Comparison of ENCODE assay signal across 10 cellular contexts in genomic region chr20:29878777-29879442, GRCh38.
DNase-seq lines count a peak whose midpoint lies in the region; ATAC-seq, FAIRE-seq and TF ChIP-seq lines count a peak whose summit lies in the region.
"Had no signal": no experiment of that assay in that cellular context is flagged by ENCODE, and none has a peak within 500 bp of the region (broad histone marks: within the 10 kb centered on the region; RNA-seq: fewer than 3 reads in every experiment).

No MANE protein-coding gene starts in this region.

- CTCF ChIA-PET in GM12878 (lab: Yijun Ruan, JAX): no interaction called here

- DNase-seq in GM13976 (ENCODE audit: low spot score) (peak; percentile 20), GM12878 (ENCODE audit: low read depth, low spot score) (no peak), omental fat pad (ENCODE audit: low spot score) (no peak), HAP-1 (ENCODE audit: low spot score in 2 of 2) (no peak), iPS-NIHi7 (ENCODE audit: extremely low spot score) (no peak), NCI-H1417 (lab: John Stamatoyannopoulos, UW) (no peak)
- DNase-seq in effector memory CD4-positive, alpha-beta T cell: no peak
- DNase-seq: stimulated activated CD4-positive, alpha-beta T cell treated with anti-CD3 and anti-CD28 coated beads, Interleukin-2, amount 100 ng/mL, for 24 hours had no signal

- in situ Hi-C loops in GM13976 (cut with MboI; ENCODE audit: low sequenced_read_pairs, unreplicated experiment) (no loop called here), GM12878 (cut with MboI) (loop anchor here (25.0 kb wide), 1 partner anchor 667 kb away; no protein-coding TSS in a partner anchor), HAP-1 (cut with MboI; ENCODE audit: low sequenced_read_pairs) (no loop called here)

- H4K20me1 ChIP-seq in GM12878 (ENCODE audit: control insufficient read depth, insufficient read depth): no peaks in the 10 kb centered on the region

- no peak overlapping the region for H3K4me2 ChIP-seq in GM12878 (ENCODE audit: control insufficient read depth, insufficient read depth)

- H3K9me3 ChIP-seq in GM12878 (replicated peaks; ENCODE audit: control insufficient read depth, insufficient read depth, low read length): no peaks in the 10 kb centered on the region; the same call in 2 of the 3 replicates
- no peaks in the 10 kb centered on the region for H3K9me3 ChIP-seq in effector memory CD4-positive, alpha-beta T cell (ENCODE audit: control insufficient read depth, low read length)
- H3K9me3 ChIP-seq in HAP-1: no peaks in the 10 kb centered on the region

- no peak for TF ChIP-seq RAD21 in GM12878 (IDR thresholded peaks at IDR 0.05; ENCODE audit: insufficient read depth, low read depth, low read length)

- H3K27me3 ChIP-seq in GM12878 (replicated peaks in 1 of 2; ENCODE audit: control insufficient read depth in 2 of 2, insufficient read depth in 2 of 2, low read length in 1 of 2) (no peaks in the 10 kb centered on the region), HAP-1 (ENCODE audit: low read depth) (no peaks in the 10 kb centered on the region)
- no peaks in the 10 kb centered on the region for H3K27me3 ChIP-seq in effector memory CD4-positive, alpha-beta T cell (replicated peaks; ENCODE audit: control insufficient read depth, insufficient read depth, low read length, poor library complexity, severe bottlenecking)

- no peaks in the 10 kb centered on the region for H3K4me1 ChIP-seq in GM12878 (ENCODE audit: control insufficient read depth, insufficient read depth, low read length)
- H3K4me1 ChIP-seq in effector memory CD4-positive, alpha-beta T cell (ENCODE audit: control insufficient read depth, insufficient read depth, low read length, poor library complexity, severe bottlenecking): no peaks in the 10 kb centered on the region
- peaks cover 4% of the 10 kb centered on the region for H3K4me1 ChIP-seq in HAP-1

- H3K79me2 ChIP-seq in GM12878 (ENCODE audit: control insufficient read depth, insufficient read depth, low read length): no peaks in the 10 kb centered on the region; the same call in 1 of the 2 replicates

- POLR2A ChIA-PET in GM12878 (lab: Charles Lee): no interaction called here

- H3K4me3 ChIP-seq in GM12878 (no peak overlapping the region), HAP-1 (no peak overlapping the region)
- no peak overlapping the region for H3K4me3 ChIP-seq in effector memory CD4-positive, alpha-beta T cell (ENCODE audit: insufficient read depth, low read depth, low read length, poor library complexity, severe bottlenecking)

- BruUV-seq in GM12878 (replicated peaks; lab: Mats Ljungman, UMichigan): no TSS peak

- ATAC-seq in HG02759 (IDR thresholded peaks at IDR 0.05; ENCODE audit: unreplicated experiment): peak; percentile 46
- ATAC-seq in GM12878: peak; percentile 73
- ATAC-seq in omental fat pad (ENCODE audit: low FRiP score): peak; percentile 28

- H3K9ac ChIP-seq in GM12878 (ENCODE audit: control insufficient read depth, insufficient read depth, low read length): no peak overlapping the region

- intact Hi-C loops in GM12878 (cut with micrococcal nuclease; ENCODE audit: unreplicated experiment): no loop called here

- SMC1A ChIA-PET in GM12878 (lab: Charles Lee; ENCODE audit: uncharacterized antibody, unreplicated experiment): no interaction called here

- no peak for TF ChIP-seq EP300 in GM12878 (IDR thresholded peaks at IDR 0.05; ENCODE audit: borderline replicate concordance in 1 of 2, control insufficient read depth in 1 of 2, low read depth in 2 of 2, low read length in 2 of 2)

- 37% methylated on average over 21 of the region's 24 CpGs for WGBS in GM12878 (ENCODE audit: insufficient coverage, insufficient replicate concordance, low lambda C conversion rate, missing lambda C conversion rate)

- no peaks in the 10 kb centered on the region for H3K36me3 ChIP-seq in GM12878 (ENCODE audit: control insufficient read depth in 2 of 2, insufficient read depth in 2 of 2, low read length in 1 of 2)
- no peaks in the 10 kb centered on the region for H3K36me3 ChIP-seq in effector memory CD4-positive, alpha-beta T cell (ENCODE audit: control insufficient read depth, insufficient read depth, low read length)
- no peaks in the 10 kb centered on the region for H3K36me3 ChIP-seq in HAP-1 (replicated peaks)

- no peak for TF ChIP-seq POLR2A in GM12878 (IDR thresholded peaks at IDR 0.05; ENCODE audit: low read depth, low read length)

- no peak overlapping the region for H3K27ac ChIP-seq in GM12878 (ENCODE audit: control insufficient read depth, insufficient read depth)
- H3K27ac ChIP-seq in effector memory CD4-positive, alpha-beta T cell (ENCODE audit: insufficient read depth, low read length, poor library complexity, severe bottlenecking): no peak overlapping the region

- H2AFZ ChIP-seq in GM12878 (ENCODE audit: control insufficient read depth, low read depth, low read length): no peak overlapping the region

- RAD21 ChIA-PET in GM12878 (lab: Charles Lee; ENCODE audit: unreplicated experiment): no interaction called here

- FAIRE-seq in GM12878 (lab: Jason Lieb, UNC): no peak
- FAIRE-seq: HTR-8/SVneo had no signal

- no peak for TF ChIP-seq CTCF in GM13976 (IDR thresholded peaks at IDR 0.05; ENCODE audit: borderline replicate concordance, control extremely low read depth, extremely low read depth, insufficient read depth, missing control alignments)
- no peak for TF ChIP-seq CTCF in GM12878 (IDR thresholded peaks at IDR 0.05 in 2 of 3, conservative IDR thresholded peaks at IDR 0.05 in 1 of 3; ENCODE audit: control insufficient read depth in 2 of 3, extremely low read depth in 1 of 3, insufficient read depth in 1 of 3, low read depth in 3 of 3, low read length in 3 of 3)
- TF ChIP-seq CTCF in omental fat pad (IDR thresholded peaks at IDR 0.05): no peak

TF ChIP-seq in GM12878, 131 proteins besides CTCF, POLR2A, EP300 and RAD21:
- TF ChIP-seq CBFB (IDR thresholded peaks at IDR 0.05; ENCODE audit: low read depth) (no peak), TARDBP (IDR thresholded peaks at IDR 0.05; ENCODE audit: borderline replicate concordance) (no peak), BRCA1 (IDR thresholded peaks at IDR 0.05; ENCODE audit: low read depth, low read length) (no peak)
